In genomic region chr10:55348534-55348933, GRCh38 we compare ENCODE assay signal across 29 cellular contexts.
"Had no signal": no experiment of that assay in that cellular context is flagged by ENCODE, and none has a peak within 500 bp of the region (broad histone marks: within the 10 kb centered on the region; RNA-seq: fewer than 3 reads in every experiment).

No MANE protein-coding gene starts in this region.

- H3K36me3 ChIP-seq: colonic mucosa, esophagus muscularis mucosa, esophagus squamous epithelium, gastrocnemius medialis, gastroesophageal sphincter, heart left ventricle, heart right ventricle had no signal

- H3K27me3 ChIP-seq: colonic mucosa, esophagus muscularis mucosa, esophagus squamous epithelium, foreskin keratinocyte, gastrocnemius medialis, gastroesophageal sphincter, heart left ventricle, heart right ventricle had no signal

- H3K4me3 Mint-ChIP-seq: dendritic cell treated with granulocyte-macrophage colony-stimulating factor and Interleukin-4, amounts not matched to agents 40 ng/mL and 50 ng/mL, for 4 days; effector memory CD8-positive, alpha-beta T cell; endodermal cell had no signal

- ATAC-seq: effector memory CD8-positive, alpha-beta T cell; esophagus mucosa; foreskin keratinocyte; gastrocnemius medialis; gastroesophageal sphincter; heart left ventricle; heart right ventricle had no signal

- H3K27ac Mint-ChIP-seq: dendritic cell treated with granulocyte-macrophage colony-stimulating factor and Interleukin-4, amounts not matched to agents 40 ng/mL and 50 ng/mL, for 4 days; effector memory CD8-positive, alpha-beta T cell; endodermal cell had no signal

- H3K27ac ChIP-seq: colonic mucosa, coronary artery, dorsolateral prefrontal cortex, epithelial cell of prostate, esophagus muscularis mucosa, esophagus squamous epithelium, foreskin keratinocyte, gastrocnemius medialis, gastroesophageal sphincter, heart left ventricle, heart right ventricle had no signal

- H3K4me3 ChIP-seq: colonic mucosa, coronary artery, dorsolateral prefrontal cortex, esophagus muscularis mucosa, esophagus squamous epithelium, gastrocnemius medialis, gastroesophageal sphincter, heart left ventricle, heart right ventricle had no signal

- H3K9me3 Mint-ChIP-seq: dendritic cell treated with granulocyte-macrophage colony-stimulating factor and Interleukin-4, amounts not matched to agents 40 ng/mL and 50 ng/mL, for 4 days; endodermal cell had no signal

- DNase-seq: colonic mucosa; cortex of kidney; dermis blood vessel endothelial cell; dorsolateral prefrontal cortex; effector CD4-positive, alpha-beta T cell; effector CD8-positive, alpha-beta T cell; effector memory CD4-positive, alpha-beta T cell; effector memory CD8-positive, alpha-beta T cell; endodermal cell; erythroblast; esophagus squamous epithelium; foreskin fibroblast; foreskin keratinocyte; foreskin melanocyte; gastrocnemius medialis; glutamatergic neuron; head of caudate nucleus; heart left ventricle; heart right ventricle had no signal

- H3K9me3 ChIP-seq: colonic mucosa, esophagus muscularis mucosa, esophagus squamous epithelium, gastrocnemius medialis, gastroesophageal sphincter, heart left ventricle, heart right ventricle had no signal

- H3K4me1 ChIP-seq: colonic mucosa, esophagus muscularis mucosa, esophagus squamous epithelium, foreskin keratinocyte, gastrocnemius medialis, gastroesophageal sphincter, heart left ventricle, heart right ventricle had no signal

- H3K27me3 Mint-ChIP-seq: dendritic cell treated with granulocyte-macrophage colony-stimulating factor and Interleukin-4, amounts not matched to agents 40 ng/mL and 50 ng/mL, for 4 days; effector memory CD8-positive, alpha-beta T cell had no signal

- FAIRE-seq: colon, endometrium, endothelial cell of umbilical vein, frontal cortex had no signal
